Comparison of ENCODE assay signal across 9 cellular contexts in the genomic region with DNA sequence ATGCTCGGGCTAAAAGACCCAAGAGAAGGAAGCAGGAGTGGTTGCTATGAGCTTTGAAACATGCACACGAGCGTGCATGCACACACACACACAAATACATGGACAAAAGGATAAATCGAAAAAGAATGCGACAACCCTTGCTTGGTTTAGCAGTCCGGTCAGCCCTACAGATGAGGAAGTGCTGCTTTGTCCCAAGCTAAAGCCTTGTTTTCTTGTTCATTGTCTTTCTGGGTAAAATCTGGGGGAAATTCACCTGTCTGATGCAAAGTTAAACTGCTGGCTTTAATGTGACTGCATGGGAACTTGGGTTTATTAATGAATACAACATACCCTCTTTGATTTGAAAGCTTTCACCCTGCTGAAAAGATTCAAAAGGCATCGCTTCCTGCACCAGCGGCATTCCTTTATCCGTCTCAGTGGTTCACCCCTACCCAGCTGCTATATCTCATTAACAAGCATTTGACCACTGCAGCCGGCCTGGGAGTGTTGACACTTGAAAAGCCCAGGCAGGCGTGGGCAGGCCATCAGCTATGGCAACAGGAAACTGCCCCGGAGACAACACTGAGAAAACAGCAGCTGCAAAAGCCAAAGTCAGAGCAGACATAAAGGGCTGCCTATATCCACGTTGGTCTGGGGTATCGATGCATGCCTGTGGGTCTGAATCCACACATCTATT.
A peak's percentile ranks its signal among the peaks of the same experiment; 100 is the strongest.
DNase-seq lines count a peak whose midpoint lies in the region; ATAC-seq lines count a peak whose summit lies in the region.
"Had no signal": no experiment of that assay in that cellular context is flagged by ENCODE, and none has a peak within 500 bp of the region (broad histone marks: within the 10 kb centered on the region; RNA-seq: fewer than 3 reads in every experiment).

No MANE protein-coding gene starts in this region.

- H3K9me3 Mint-ChIP-seq in activated CD8-positive, alpha-beta T cell treated with anti-CD3 and anti-CD28 coated beads, Interleukin-2, amount 10 ng/mL, durations not matched to agents 7 days and 5 days (ENCODE audit: insufficient read depth) = no peaks in the 10 kb centered on the region

- POLR2A ChIA-PET in activated CD8-positive, alpha-beta T cell treated with anti-CD3 and anti-CD28 coated beads, Interleukin-2, amount 10 ng/mL, durations not matched to agents 7 days and 5 days (lab: Charles Lee) = no interaction called here

- peak; percentile 82 for DNase-seq in COLO829 (ENCODE audit: low spot score)
- DNase-seq in NCI-H2196 treated with DMSO at 0.1 percent for 48 hours (lab: John Stamatoyannopoulos, UW; ENCODE audit: unreplicated experiment) = peak; percentile 55
- DNase-seq in dermis microvascular lymphatic vessel endothelial cell (ENCODE audit: low read depth in 2 of 2) = peak; percentile 36 to 93
- peak; percentile 60 to 82 for DNase-seq in lung microvascular endothelial cell (ENCODE audit: low read depth in 2 of 2)
- no peak for DNase-seq in activated CD8-positive, alpha-beta T cell treated with anti-CD3 and anti-CD28 coated beads, Interleukin-2, amount 10 ng/mL, durations not matched to agents 7 days and 5 days
- DNase-seq in KBM-7 = no peak
- no peak for DNase-seq in activated CD4-positive, CD25-positive, alpha-beta regulatory T cell treated with anti-CD3 and anti-CD28 coated beads, Interleukin-2, amount 50 U/mL, for 72 hours
- DNase-seq: activated T-cell treated with anti-CD3 and anti-CD28 coated beads, Interleukin-2, amount 50 U/mL, for 48 hours had no signal

- in situ Hi-C loops in KBM-7 (cut with MboI; ENCODE audit: low pct_unique_long_range_greater_than_20kb, low sequenced_read_pairs) = no loop called here

- no peaks in the 10 kb centered on the region for H3K4me1 Mint-ChIP-seq in activated CD8-positive, alpha-beta T cell treated with anti-CD3 and anti-CD28 coated beads, Interleukin-2, amount 10 ng/mL, durations not matched to agents 7 days and 5 days (ENCODE audit: low read depth)

- no peak overlapping the region for H3K27ac Mint-ChIP-seq in activated CD8-positive, alpha-beta T cell treated with anti-CD3 and anti-CD28 coated beads, Interleukin-2, amount 10 ng/mL, durations not matched to agents 7 days and 5 days

- H3K4me3 Mint-ChIP-seq in activated CD8-positive, alpha-beta T cell treated with anti-CD3 and anti-CD28 coated beads, Interleukin-2, amount 10 ng/mL, durations not matched to agents 7 days and 5 days = no peak overlapping the region

- CTCF ChIA-PET in activated CD8-positive, alpha-beta T cell treated with anti-CD3 and anti-CD28 coated beads, Interleukin-2, amount 10 ng/mL, durations not matched to agents 7 days and 5 days (lab: Charles Lee) = no interaction called here

- no peaks in the 10 kb centered on the region for H3K36me3 Mint-ChIP-seq in activated CD8-positive, alpha-beta T cell treated with anti-CD3 and anti-CD28 coated beads, Interleukin-2, amount 10 ng/mL, durations not matched to agents 7 days and 5 days (ENCODE audit: low read depth)

- no peaks in the 10 kb centered on the region for H3K27me3 Mint-ChIP-seq in activated CD8-positive, alpha-beta T cell treated with anti-CD3 and anti-CD28 coated beads, Interleukin-2, amount 10 ng/mL, durations not matched to agents 7 days and 5 days (ENCODE audit: low read depth)

- no peak for ATAC-seq in activated CD8-positive, alpha-beta T cell treated with anti-CD3 and anti-CD28 coated beads, Interleukin-2, amount 10 ng/mL, durations not matched to agents 7 days and 5 days
- no peak for ATAC-seq in GM18511 (IDR thresholded peaks at IDR 0.05; ENCODE audit: unreplicated experiment)

Comparison
In these comparisons a context has a peak if more than half of its experiments do, and no peak if none do; other contexts are left out.
1. DNase-seq: peak in COLO829 (single experiment), NCI-H2196 treated with DMSO at 0.1 percent for 48 hours (single experiment), dermis microvascular lymphatic vessel endothelial cell (2 of 2) and lung microvascular endothelial cell (2 of 2); none in activated CD8-positive, alpha-beta T cell treated with anti-CD3 and anti-CD28 coated beads, Interleukin-2, amount 10 ng/mL, durations not matched to agents 7 days and 5 days (single experiment), KBM-7 (single experiment) and activated CD4-positive, CD25-positive, alpha-beta regulatory T cell treated with anti-CD3 and anti-CD28 coated beads, Interleukin-2, amount 50 U/mL, for 72 hours (single experiment).